ENCODE assay signal across 11 cellular contexts in genomic region chr3:66441124-66441523, GRCh38. TPM values are rescaled to one million over a fixed set of nuclear protein-coding genes. Genes with fewer than 3 reads are reported as not detected.
A peak's percentile ranks its signal among the peaks of the same experiment; 100 is the strongest.
DNase-seq lines count a peak whose midpoint lies in the region; ATAC-seq, FAIRE-seq and TF ChIP-seq lines count a peak whose summit lies in the region.
"Had no signal": no experiment of that assay in that cellular context is flagged by ENCODE, and none has a peak within 500 bp of the region (broad histone marks: within the 10 kb centered on the region; RNA-seq: fewer than 3 reads in every experiment).

No MANE protein-coding gene starts in this region.

- H3K27ac ChIP-seq in pancreas = peak overlapping the region in 3 of 4 donors; percentile 47 to 91 (median 67)

- H3K4me3 ChIP-seq in pancreas (no peak overlapping the region), mucosa of descending colon (no peak overlapping the region)

- H3K36me3 Mint-ChIP-seq in endothelial cell (ENCODE audit: low read depth, unreplicated experiment) = peaks cover 3% of the 10 kb centered on the region

- H3K4me1 Mint-ChIP-seq in endothelial cell (ENCODE audit: unreplicated experiment) = peaks cover 60% of the 10 kb centered on the region

- peaks cover 2% of the 10 kb centered on the region for H3K27me3 Mint-ChIP-seq in endothelial cell (ENCODE audit: unreplicated experiment)

- no peak for FAIRE-seq in pancreas (lab: Jason Lieb, UNC)

- H3K27ac Mint-ChIP-seq in endothelial cell (ENCODE audit: unreplicated experiment) = peak overlapping the region; percentile 68
- H3K27ac Mint-ChIP-seq: activated naive CD8-positive, alpha-beta T cell treated with anti-CD3 and anti-CD28 coated beads, Interleukin-2, amount 50 U/mL, for 24 hours had no signal

- peaks cover 34 to 52% (median 52%) of the 10 kb centered on the region in 3 donors for H3K4me1 ChIP-seq in pancreas
- H3K4me1 ChIP-seq in mucosa of descending colon (ENCODE audit: low read depth) = peaks cover 59% of the 10 kb centered on the region

- H3K4me3 Mint-ChIP-seq in endothelial cell (ENCODE audit: unreplicated experiment) = no peak overlapping the region
- H3K4me3 Mint-ChIP-seq: activated naive CD8-positive, alpha-beta T cell treated with anti-CD3 and anti-CD28 coated beads, Interleukin-2, amount 50 U/mL, for 24 hours had no signal

- peak in 1 of 4 donors; percentile 2 for ATAC-seq in pancreas
- no peak for ATAC-seq in mucosa of descending colon
- no peak for ATAC-seq in HG03469 (IDR thresholded peaks at IDR 0.05; ENCODE audit: unreplicated experiment)
- ATAC-seq in HG02623 (IDR thresholded peaks at IDR 0.05; ENCODE audit: unreplicated experiment) = no peak
- ATAC-seq in GM21619 (IDR thresholded peaks at IDR 0.05; ENCODE audit: unreplicated experiment) = no peak
- ATAC-seq: activated naive CD8-positive, alpha-beta T cell treated with anti-CD3 and anti-CD28 coated beads, Interleukin-2, amount 50 U/mL, for 24 hours had no signal

- no peaks in the 10 kb centered on the region for H3K9me3 Mint-ChIP-seq in endothelial cell (ENCODE audit: unreplicated experiment)
- H3K9me3 Mint-ChIP-seq: activated naive CD8-positive, alpha-beta T cell treated with anti-CD3 and anti-CD28 coated beads, Interleukin-2, amount 50 U/mL, for 24 hours had no signal

- DNase-seq in DMS 273 treated with DMSO at 0.1 percent for 48 hours (lab: John Stamatoyannopoulos, UW) (peak; percentile 38), NCI-H82 (lab: John Stamatoyannopoulos, UW) (peak; percentile 82), endothelial cell (ENCODE audit: low spot score) (no peak), pancreas (no peak), mucosa of descending colon (no peak)
- DNase-seq: activated naive CD8-positive, alpha-beta T cell treated with anti-CD3 and anti-CD28 coated beads, Interleukin-2, amount 50 U/mL, for 24 hours; NCI-H1048; stimulated activated CD4-positive, alpha-beta T cell treated with anti-CD3 and anti-CD28 coated beads, Interleukin-1b, Interleukin-23, amount 100 ng/mL, for 48 hours had no signal

- WGBS in pancreas, 2 donors = 15 to 21% methylated on average over 8 of the region's 8 CpGs

- no peaks in the 10 kb centered on the region for H3K36me3 ChIP-seq in pancreas
- H3K36me3 ChIP-seq in mucosa of descending colon (ENCODE audit: low read depth) = no peaks in the 10 kb centered on the region

- intact Hi-C loops in pancreas (cut with DNase I) = loop anchor here in 1 of 3 donors (10.0 kb wide), 1 partner anchor 54 kb away; no protein-coding TSS in a partner anchor
- intact Hi-C loops in mucosa of descending colon (cut with DNase I, micrococcal nuclease) = loop anchor here in 1 of 2 donors (5.0 kb wide), 1 partner anchor 36 kb away; no protein-coding TSS in a partner anchor

- TF ChIP-seq CTCF in endothelial cell (IDR thresholded peaks at IDR 0.05; ENCODE audit: unreplicated experiment) (no peak), pancreas (IDR thresholded peaks at IDR 0.05) (no peak), mucosa of descending colon (IDR thresholded peaks at IDR 0.05) (no peak)

- H3K9me3 ChIP-seq in pancreas (no peaks in the 10 kb centered on the region), mucosa of descending colon (no peaks in the 10 kb centered on the region)

- no peaks in the 10 kb centered on the region for H3K27me3 ChIP-seq in pancreas

RNA-seq across cellular contexts. Expression of gene LRIG1, which starts 59.7 kb away (rescaled TPM):
- 25.1 TPM for total RNA-seq in endothelial cell (ENCODE audit: unreplicated experiment)
- 100 to 1,000 TPM in 1 of 6 donors, 10 to 100 TPM in 5; 57.8 to 104 (median 80.5) TPM for total RNA-seq in pancreas
- 10 to 100 TPM; 32.7 to 35.8 TPM for polyA plus RNA-seq in pancreas
- 100 to 1,000 TPM in 1 of 3 donors, 10 to 100 TPM in 2; 72.1 to 180 (median 75.3) TPM for total RNA-seq in mucosa of descending colon

Comparison
In these comparisons a context has a peak if more than half of its experiments do, and no peak if none do; other contexts are left out.
1. DNase-seq: peak in DMS 273 treated with DMSO at 0.1 percent for 48 hours (single experiment) and NCI-H82 (single experiment); none in endothelial cell (single experiment), pancreas (0 of 6) and mucosa of descending colon (0 of 3).